19 cellular contexts compared by ENCODE assay signal in genomic region chr6:25748049-25748448, GRCh38. TPM values are rescaled to one million over a fixed set of nuclear protein-coding genes. Genes with fewer than 3 reads are reported as not detected.
DNase-seq lines count a peak whose midpoint lies in the region; ATAC-seq, FAIRE-seq and TF ChIP-seq lines count a peak whose summit lies in the region.
"Had no signal": no experiment of that assay in that cellular context is flagged by ENCODE, and none has a peak within 500 bp of the region (broad histone marks: within the 10 kb centered on the region; RNA-seq: fewer than 3 reads in every experiment).

No MANE protein-coding gene starts in this region.

- H3K4me3 Mint-ChIP-seq in type B pancreatic cell (no peak overlapping the region), GM23338 (no peak overlapping the region)
- H3K4me3 Mint-ChIP-seq: CD14-positive monocyte; CD4-positive, alpha-beta memory T cell had no signal

- TF ChIP-seq CTCF in right lobe of liver (IDR thresholded peaks at IDR 0.05) = no peak
- TF ChIP-seq CTCF in type B pancreatic cell (conservative IDR thresholded peaks at IDR 0.05) = no peak
- no peak for TF ChIP-seq CTCF in GM23338 (conservative IDR thresholded peaks at IDR 0.05; ENCODE audit: low read depth in 2 of 2)
- TF ChIP-seq CTCF in gastrocnemius medialis (IDR thresholded peaks at IDR 0.05 in 4 of 5, conservative IDR thresholded peaks at IDR 0.05 in 1 of 5) = no peak
- TF ChIP-seq CTCF in left lung (IDR thresholded peaks at IDR 0.05) = no peak

- no peaks in the 10 kb centered on the region for H3K9me2 ChIP-seq in GM23338 (ENCODE audit: insufficient read depth)

- H3K9me3 Mint-ChIP-seq in type B pancreatic cell = no peaks in the 10 kb centered on the region
- H3K9me3 Mint-ChIP-seq in GM23338 = no peaks in the 10 kb centered on the region
- H3K9me3 Mint-ChIP-seq: CD14-positive monocyte; CD4-positive, alpha-beta memory T cell had no signal

- FAIRE-seq in islet of Langerhans (lab: Jason Lieb, UNC) = peak; percentile 79

- no peak for TF ChIP-seq POLR2A in right lobe of liver (IDR thresholded peaks at IDR 0.05)
- TF ChIP-seq POLR2A in gastrocnemius medialis (IDR thresholded peaks at IDR 0.05) = no peak

- no peaks in the 10 kb centered on the region for H3K79me2 ChIP-seq in GM23338 (replicated peaks; ENCODE audit: insufficient read depth)

- H3K27me3 Mint-ChIP-seq in type B pancreatic cell = no peaks in the 10 kb centered on the region
- H3K27me3 Mint-ChIP-seq in GM23338 (ENCODE audit: insufficient read depth, low read depth, poor library complexity) = no peaks in the 10 kb centered on the region
- H3K27me3 Mint-ChIP-seq: CD4-positive, alpha-beta memory T cell had no signal

- no peak overlapping the region for H2AFZ ChIP-seq in GM23338

- in situ Hi-C loops in gastrocnemius medialis (cut with MboI; ENCODE audit: low sequenced_read_pairs in 4 of 4) = no loop called here

- no peaks in the 10 kb centered on the region for H3K27me3 ChIP-seq in right lobe of liver
- no peaks in the 10 kb centered on the region for H3K27me3 ChIP-seq in GM23338 (ENCODE audit: insufficient read depth)
- no peaks in the 10 kb centered on the region for H3K27me3 ChIP-seq in gastrocnemius medialis
- no peaks in the 10 kb centered on the region for H3K27me3 ChIP-seq in left lung
- H3K27me3 ChIP-seq: BLaER1 had no signal

- H3K36me3 Mint-ChIP-seq in type B pancreatic cell (no peaks in the 10 kb centered on the region), GM23338 (ENCODE audit: low read depth) (no peaks in the 10 kb centered on the region)
- H3K36me3 Mint-ChIP-seq: CD14-positive monocyte; CD4-positive, alpha-beta memory T cell had no signal

- intact Hi-C loops in right lobe of liver (cut with DNase I) (no loop called here), gastrocnemius medialis (cut with DNase I; ENCODE audit: low total_unique reads) (no loop called here), left lung (cut with DNase I) (no loop called here)

- no peaks in the 10 kb centered on the region for H4K20me1 ChIP-seq in GM23338 (replicated peaks; ENCODE audit: insufficient read depth)
- H4K20me1 ChIP-seq: BLaER1 had no signal

- DNase-seq in HuH-7 (ENCODE audit: low spot score) (peak; percentile 15), right lobe of liver (no peak), type B pancreatic cell (ENCODE audit: extremely low spot score, unreplicated experiment) (no peak), GM23338 (ENCODE audit: low spot score) (no peak), gastrocnemius medialis (no peak), left lung (no peak)
- DNase-seq: 8988T; CD4-positive, alpha-beta memory T cell; DMS79 treated with DMSO at 0.1 percent for 48 hours; GF-D8; GOT3; H7; IMR-90 had no signal

- peak overlapping the region in 2 of 3 donors; percentile 1 to 10 for H3K27ac ChIP-seq in right lobe of liver
- H3K27ac ChIP-seq in GM23338 (ENCODE audit: low read depth) = no peak overlapping the region
- no peak overlapping the region for H3K27ac ChIP-seq in gastrocnemius medialis
- no peak overlapping the region for H3K27ac ChIP-seq in left lung
- H3K27ac ChIP-seq: BLaER1 had no signal

- ATAC-seq in right lobe of liver = peak; percentile 69 to 82 (median 70)
- no peak for ATAC-seq in GM23338
- ATAC-seq in gastrocnemius medialis = no peak
- no peak for ATAC-seq in left lung
- ATAC-seq: HCT116 had no signal

- H3K4me2 ChIP-seq in GM23338 = no peak overlapping the region
- H3K4me2 ChIP-seq: BLaER1 had no signal

- H3K9me3 ChIP-seq in right lobe of liver (no peaks in the 10 kb centered on the region), gastrocnemius medialis (no peaks in the 10 kb centered on the region), left lung (no peaks in the 10 kb centered on the region)
- H3K9me3 ChIP-seq: BLaER1 had no signal

- H3K36me3 ChIP-seq in right lobe of liver = no peaks in the 10 kb centered on the region
- no peaks in the 10 kb centered on the region for H3K36me3 ChIP-seq in GM23338 (ENCODE audit: insufficient read depth)
- no peaks in the 10 kb centered on the region for H3K36me3 ChIP-seq in gastrocnemius medialis
- H3K36me3 ChIP-seq in left lung = no peaks in the 10 kb centered on the region
- H3K36me3 ChIP-seq: BLaER1 had no signal

- no peaks in the 10 kb centered on the region for H3F3A ChIP-seq in GM23338 (replicated peaks; ENCODE audit: low read depth)

- H3K4me3 ChIP-seq in right lobe of liver = no peak overlapping the region
- no peak overlapping the region for H3K4me3 ChIP-seq in GM23338
- H3K4me3 ChIP-seq in gastrocnemius medialis = no peak overlapping the region
- no peak overlapping the region for H3K4me3 ChIP-seq in left lung
- H3K4me3 ChIP-seq: BLaER1 had no signal

- no peaks in the 10 kb centered on the region for H3K4me1 Mint-ChIP-seq in type B pancreatic cell (ENCODE audit: unreplicated experiment)
- no peaks in the 10 kb centered on the region for H3K4me1 Mint-ChIP-seq in GM23338
- H3K4me1 Mint-ChIP-seq: CD4-positive, alpha-beta memory T cell had no signal

- H3K4me1 ChIP-seq in right lobe of liver (peaks cover 0 to 29% (median 11%) of the 10 kb centered on the region in 4 donors), GM23338 (ENCODE audit: insufficient read depth) (no peaks in the 10 kb centered on the region), gastrocnemius medialis (no peaks in the 10 kb centered on the region), left lung (no peaks in the 10 kb centered on the region)

- H3K27ac Mint-ChIP-seq in type B pancreatic cell = peak overlapping the region; percentile 79
- no peak overlapping the region for H3K27ac Mint-ChIP-seq in GM23338
- H3K27ac Mint-ChIP-seq: CD14-positive monocyte; CD4-positive, alpha-beta memory T cell had no signal

TF ChIP-seq in GM23338, 12 proteins besides CTCF, POLR2A, EP300 and RAD21 (continues in another document):
- TF ChIP-seq NANOG (IDR thresholded peaks at IDR 0.05; ENCODE audit: borderline replicate concordance) (no peak), EZH2 (IDR thresholded peaks at IDR 0.05; ENCODE audit: low read depth, unreplicated experiment) (no peak), STAT1 (IDR thresholded peaks at IDR 0.05; ENCODE audit: unreplicated experiment) (no peak), CREB1 (CRISPR knock-in tag; IDR thresholded peaks at IDR 0.05; ENCODE audit: low read depth) (no peak), JUNB (IDR thresholded peaks at IDR 0.05; ENCODE audit: unreplicated experiment) (no peak), ZNF114 (CRISPR knock-in tag; IDR thresholded peaks at IDR 0.05) (no peak), POLR2AphosphoS5 (IDR thresholded peaks at IDR 0.05; ENCODE audit: low read depth) (no peak), ZNF331 (CRISPR knock-in tag; IDR thresholded peaks at IDR 0.05; ENCODE audit: low read depth) (no peak), REST (IDR thresholded peaks at IDR 0.05; ENCODE audit: unreplicated experiment) (no peak)
- TF ChIP-seq, protein P1, sequence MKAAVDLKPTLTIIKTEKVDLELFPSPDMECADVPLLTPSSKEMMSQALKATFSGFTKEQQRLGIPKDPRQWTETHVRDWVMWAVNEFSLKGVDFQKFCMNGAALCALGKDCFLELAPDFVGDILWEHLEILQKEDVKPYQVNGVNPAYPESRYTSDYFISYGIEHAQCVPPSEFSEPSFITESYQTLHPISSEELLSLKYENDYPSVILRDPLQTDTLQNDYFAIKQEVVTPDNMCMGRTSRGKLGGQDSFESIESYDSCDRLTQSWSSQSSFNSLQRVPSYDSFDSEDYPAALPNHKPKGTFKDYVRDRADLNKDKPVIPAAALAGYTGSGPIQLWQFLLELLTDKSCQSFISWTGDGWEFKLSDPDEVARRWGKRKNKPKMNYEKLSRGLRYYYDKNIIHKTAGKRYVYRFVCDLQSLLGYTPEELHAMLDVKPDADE (IDR thresholded peaks at IDR 0.05) = no peak

RNA-seq across cellular contexts. Expression of gene SLC17A4, which starts 6.5 kb away (rescaled TPM):
- 10 to 100 TPM in 4 of 6 experiments, 1 to 10 TPM in 2; 6.8 to 23.7 (median 19.5) TPM for total RNA-seq in right lobe of liver
- total RNA-seq in type B pancreatic cell (ENCODE audit: low replicate concordance) = 1.0 and 3.9 TPM in 2 replicates
- total RNA-seq in GM23338 (2014; rRNA removed; shearing (Covaris generic)) = not detected in 2 replicates
- not detected in 2 replicates for polyA plus RNA-seq in GM23338 (2016; fragmentation: Nextera tagmentation; extraction: Ambion mirVana)
- under 1 TPM in 1 of 4 donors, not detected in 3; 0.12 TPM for total RNA-seq in gastrocnemius medialis
- total RNA-seq in left lung = not detected
- total RNA-seq: A673; CD4-positive, alpha-beta memory T cell; H7; IMR-90 had no signal
- polyA plus RNA-seq: AG04450; CD14-positive monocyte; CD4-positive, alpha-beta memory T cell; IMR-90 had no signal

Comparison
In these comparisons a context has a peak if more than half of its experiments do, and no peak if none do; other contexts are left out.
1. ATAC-seq: peak in right lobe of liver (4 of 4); none in GM23338 (single experiment), gastrocnemius medialis (0 of 2) and left lung (single experiment).
2. H3K27ac ChIP-seq: peak in right lobe of liver (2 of 3); none in GM23338 (single experiment), gastrocnemius medialis (0 of 4) and left lung (0 of 2).